In genomic region chr4:141636077-141636770, GRCh38 we compare ENCODE assay signal across 8 cellular contexts. TPM values are rescaled to one million over a fixed set of nuclear protein-coding genes. Genes with fewer than 3 reads are reported as not detected.
DNase-seq lines count a peak whose midpoint lies in the region; ATAC-seq and TF ChIP-seq lines count a peak whose summit lies in the region.

A gene with protein sequence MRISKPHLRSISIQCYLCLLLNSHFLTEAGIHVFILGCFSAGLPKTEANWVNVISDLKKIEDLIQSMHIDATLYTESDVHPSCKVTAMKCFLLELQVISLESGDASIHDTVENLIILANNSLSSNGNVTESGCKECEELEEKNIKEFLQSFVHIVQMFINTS (plus strand): TSS chr4:141636583. CDS start chr4:141719465, 82,882 bp downstream.

- H3K9ac ChIP-seq in SK-N-MC (ENCODE audit: insufficient read length): peak within 1 kb of the TSS; percentile 35

- peaks cover 22% of the 10 kb centered on the region for H3K4me1 Mint-ChIP-seq in activated naive CD8-positive, alpha-beta T cell treated with anti-CD3 and anti-CD28 coated beads, Interleukin-2, amount 50 U/mL, for 24 hours

- no peaks in the 10 kb centered on the region for H3K36me3 Mint-ChIP-seq in activated naive CD8-positive, alpha-beta T cell treated with anti-CD3 and anti-CD28 coated beads, Interleukin-2, amount 50 U/mL, for 24 hours (ENCODE audit: low read depth)

- H3K27ac Mint-ChIP-seq in activated naive CD8-positive, alpha-beta T cell treated with anti-CD3 and anti-CD28 coated beads, Interleukin-2, amount 50 U/mL, for 24 hours: peak within 1 kb of the TSS; percentile 87

- ATAC-seq in GM19023 (IDR thresholded peaks at IDR 0.05; ENCODE audit: unreplicated experiment) (peak; percentile 74), HG03108 (IDR thresholded peaks at IDR 0.05; ENCODE audit: unreplicated experiment) (peak; percentile 61), left ventricle myocardium superior (peak; percentile 88)
- peak; percentile 81 for ATAC-seq in activated naive CD8-positive, alpha-beta T cell treated with anti-CD3 and anti-CD28 coated beads, Interleukin-2, amount 50 U/mL, for 24 hours

- peak within 1 kb of the TSS; percentile 93 for H3K4me3 Mint-ChIP-seq in activated naive CD8-positive, alpha-beta T cell treated with anti-CD3 and anti-CD28 coated beads, Interleukin-2, amount 50 U/mL, for 24 hours

- H3K9me3 Mint-ChIP-seq in activated naive CD8-positive, alpha-beta T cell treated with anti-CD3 and anti-CD28 coated beads, Interleukin-2, amount 50 U/mL, for 24 hours: no peaks in the 10 kb centered on the region

- intact Hi-C loops in left ventricle myocardium superior (cut with micrococcal nuclease): no loop called here

- H3K9me3 ChIP-seq in SK-N-MC (ENCODE audit: low read depth, low read length): no peaks in the 10 kb centered on the region

- no peaks in the 10 kb centered on the region for H3K36me3 ChIP-seq in SK-N-MC (ENCODE audit: insufficient read depth, low read length)

- peaks cover 19% of the 10 kb centered on the region for H3K27me3 Mint-ChIP-seq in activated naive CD8-positive, alpha-beta T cell treated with anti-CD3 and anti-CD28 coated beads, Interleukin-2, amount 50 U/mL, for 24 hours

- peak within 1 kb of the TSS; percentile 99 for H3K4me3 ChIP-seq in AG09309 (ENCODE audit: control insufficient read depth, low read depth, low read length)
- peak within 1 kb of the TSS; percentile 84 for H3K4me3 ChIP-seq in SK-N-MC
- peak within 1 kb of the TSS; percentile 82 for H3K4me3 ChIP-seq in retinal pigment epithelial cell (ENCODE audit: low read length)

- DNase-seq in AG09309 (ENCODE audit: low read depth): no peak
- DNase-seq in SK-N-MC (ENCODE audit: low read depth, low spot score): no peak
- peak; percentile 69 for DNase-seq in activated naive CD8-positive, alpha-beta T cell treated with anti-CD3 and anti-CD28 coated beads, Interleukin-2, amount 50 U/mL, for 24 hours
- DNase-seq in left ventricle myocardium superior: peak; percentile 71
- DNase-seq in retinal pigment epithelial cell (ENCODE audit: low read depth): no peak
- DNase-seq in NCI-H1436 treated with DMSO at 0.1 percent for 48 hours (lab: John Stamatoyannopoulos, UW): no peak

- no peak within 1 kb of the TSS for H3K27ac ChIP-seq in SK-N-MC

- TF ChIP-seq CTCF in AG09309 (IDR thresholded peaks at IDR 0.05; ENCODE audit: control insufficient read depth, insufficient read depth, low read depth, low read length, missing control alignments) (no peak), retinal pigment epithelial cell (conservative IDR thresholded peaks at IDR 0.05; ENCODE audit: low read depth, low read length) (no peak)

RNA-seq across cellular contexts. Expression of the gene that starts here (rescaled TPM):
- 1.7 TPM for total RNA-seq in left ventricle myocardium superior

Comparison
In these comparisons a context has a peak if more than half of its experiments do, and no peak if none do; other contexts are left out.
1. DNase-seq: peak in activated naive CD8-positive, alpha-beta T cell treated with anti-CD3 and anti-CD28 coated beads, Interleukin-2, amount 50 U/mL, for 24 hours (single experiment) and left ventricle myocardium superior (single experiment); none in AG09309 (single experiment), SK-N-MC (single experiment), retinal pigment epithelial cell (single experiment) and NCI-H1436 treated with DMSO at 0.1 percent for 48 hours (single experiment).
2. Peak in every context shown above with its lines, with median percentiles within 50 percentile points of each other: H3K4me3 ChIP-seq and ATAC-seq.